In the genomic region with DNA sequence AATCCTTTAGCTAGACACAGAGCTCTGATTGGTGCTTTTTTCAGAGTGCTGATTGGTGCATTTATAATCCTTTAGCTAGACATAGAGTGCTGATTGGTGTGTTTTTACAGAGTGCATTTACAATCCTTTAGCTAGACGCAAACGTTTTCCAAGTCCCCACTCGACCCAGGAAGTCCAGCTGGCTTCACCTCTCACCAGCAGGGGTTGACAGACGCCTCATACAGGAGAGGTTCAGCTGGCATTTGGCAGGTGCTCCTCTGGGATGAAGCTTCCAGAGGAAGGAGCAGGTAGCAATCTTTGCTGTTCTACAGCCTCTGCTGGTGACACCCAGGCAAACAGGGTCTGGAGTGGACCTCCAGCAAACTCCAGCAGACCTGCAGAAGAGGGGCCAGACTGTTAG, we compare ENCODE assay signal across 1 cellular context. TPM values are rescaled to one million over a fixed set of nuclear protein-coding genes. Genes with fewer than 3 reads are reported as not detected.
"Had no signal": no experiment of that assay in that cellular context is flagged by ENCODE, and none has a peak within 500 bp of the region (broad histone marks: within the 10 kb centered on the region; RNA-seq: fewer than 3 reads in every experiment).

No MANE protein-coding gene starts in this region.

RNA-seq across cellular contexts. Expression of a gene that starts 58.8 kb away (rescaled TPM):
- total RNA-seq: smooth muscle cell had no signal
